8 cellular contexts compared by ENCODE assay signal in genomic region chr17:82051776-82052637, GRCh38. TPM values are rescaled to one million over a fixed set of nuclear protein-coding genes. Genes with fewer than 3 reads are reported as not detected.
DNase-seq lines count a peak whose midpoint lies in the region; ATAC-seq lines count a peak whose summit lies in the region.

Gene GPS1 (plus strand): TSS chr17:82051898. CDS start chr17:82051932, 34 bp downstream.
Gene RFNG (minus strand): TSS chr17:82051811. CDS start chr17:82051766, 45 bp downstream.

- peak within 1 kb of the TSS; percentile 83 for H3K27ac Mint-ChIP-seq in activated CD8-positive, alpha-beta T cell treated with anti-CD3 and anti-CD28 coated beads, Interleukin-2, amount 10 ng/mL, durations not matched to agents 7 days and 5 days
- H3K27ac Mint-ChIP-seq in memory B cell: peak within 1 kb of the TSS; percentile 86

- H3K4me3 Mint-ChIP-seq in activated CD8-positive, alpha-beta T cell treated with anti-CD3 and anti-CD28 coated beads, Interleukin-2, amount 10 ng/mL, durations not matched to agents 7 days and 5 days: peak within 1 kb of the TSS; percentile 85
- peak within 1 kb of the TSS; percentile 92 for H3K4me3 Mint-ChIP-seq in memory B cell

- H3K27me3 Mint-ChIP-seq in activated CD8-positive, alpha-beta T cell treated with anti-CD3 and anti-CD28 coated beads, Interleukin-2, amount 10 ng/mL, durations not matched to agents 7 days and 5 days (ENCODE audit: low read depth): no peaks in the 10 kb centered on the region
- H3K27me3 Mint-ChIP-seq in memory B cell: no peaks in the 10 kb centered on the region

- H3K9ac ChIP-seq in ES-I3 (ENCODE audit: low read depth, low read length): peak within 1 kb of the TSS; percentile 64

- DNase-seq in NCI-H510A (lab: John Stamatoyannopoulos, UW) (peak; percentile 68), memory B cell (ENCODE audit: low spot score in 2 of 2) (peak; percentile 66 to 75), dedifferentiated amniotic fluid mesenchymal stem cell (ENCODE audit: extremely low spot score) (no peak)
- DNase-seq in activated CD8-positive, alpha-beta T cell treated with anti-CD3 and anti-CD28 coated beads, Interleukin-2, amount 10 ng/mL, durations not matched to agents 7 days and 5 days: peak; percentile 88
- peak; percentile 63 for DNase-seq in effector CD8-positive, alpha-beta T cell (lab: John Stamatoyannopoulos, UW)
- DNase-seq in stimulated activated CD4-positive, alpha-beta T cell treated with anti-CD3 and anti-CD28 coated beads, TNF-alpha, amount 100 ng/mL, for 48 hours (ENCODE audit: low read depth in 3 of 3): peak; percentile 58 to 82 (median 66)

- no peaks in the 10 kb centered on the region; the same call in 1 of the 2 replicates for H3K4me1 ChIP-seq in ES-I3 (ENCODE audit: insufficient read depth, low read length)

- H3K9me3 Mint-ChIP-seq in activated CD8-positive, alpha-beta T cell treated with anti-CD3 and anti-CD28 coated beads, Interleukin-2, amount 10 ng/mL, durations not matched to agents 7 days and 5 days (ENCODE audit: insufficient read depth): no peaks in the 10 kb centered on the region
- no peaks in the 10 kb centered on the region for H3K9me3 Mint-ChIP-seq in memory B cell

- ATAC-seq in HG02623 (IDR thresholded peaks at IDR 0.05; ENCODE audit: unreplicated experiment) (peak; percentile 61), memory B cell (ENCODE audit: low read depth) (peak; percentile 98)
- ATAC-seq in activated CD8-positive, alpha-beta T cell treated with anti-CD3 and anti-CD28 coated beads, Interleukin-2, amount 10 ng/mL, durations not matched to agents 7 days and 5 days: peak; percentile 92

- H3K4me1 Mint-ChIP-seq in activated CD8-positive, alpha-beta T cell treated with anti-CD3 and anti-CD28 coated beads, Interleukin-2, amount 10 ng/mL, durations not matched to agents 7 days and 5 days (ENCODE audit: low read depth): peaks cover 24% of the 10 kb centered on the region
- H3K4me1 Mint-ChIP-seq in memory B cell: peaks cover 8% of the 10 kb centered on the region

- POLR2A ChIA-PET in activated CD8-positive, alpha-beta T cell treated with anti-CD3 and anti-CD28 coated beads, Interleukin-2, amount 10 ng/mL, durations not matched to agents 7 days and 5 days (lab: Charles Lee): interaction anchor here (0.9 to 1.0 kb wide), 2 partner anchors 13 to 14 kb away, joined by 3 read pairs; partner anchors contain the start of genes DCXR and DUS1L

- no peaks in the 10 kb centered on the region for H3K9me3 ChIP-seq in ES-I3 (ENCODE audit: control insufficient read depth, insufficient read depth, low read length)

- H3K36me3 Mint-ChIP-seq in activated CD8-positive, alpha-beta T cell treated with anti-CD3 and anti-CD28 coated beads, Interleukin-2, amount 10 ng/mL, durations not matched to agents 7 days and 5 days (ENCODE audit: low read depth): peaks cover 2% of the 10 kb centered on the region
- H3K36me3 Mint-ChIP-seq in memory B cell: peaks cover 10% of the 10 kb centered on the region

- H3K36me3 ChIP-seq in ES-I3 (ENCODE audit: insufficient read depth, low read length): peaks cover 5% of the 10 kb centered on the region

- CTCF ChIA-PET in activated CD8-positive, alpha-beta T cell treated with anti-CD3 and anti-CD28 coated beads, Interleukin-2, amount 10 ng/mL, durations not matched to agents 7 days and 5 days (lab: Charles Lee): interaction anchor here (3.0 to 3.1 kb wide), 2 partner anchors 14 to 21 kb away, joined by 11 to 17 read pairs; partner anchors contain the start of genes DCXR and RAC3

RNA-seq across cellular contexts. Expression of gene GPS1, which starts in this region (rescaled TPM):
- total RNA-seq in activated CD8-positive, alpha-beta T cell treated with anti-CD3 and anti-CD28 coated beads, Interleukin-2, amount 10 ng/mL, durations not matched to agents 7 days and 5 days: 100 to 1,000 TPM in 1 of 2 experiments, 10 to 100 TPM in 1; 97.6 to 104 TPM

RNA-seq across cellular contexts. Expression of gene RFNG, which starts in this region (rescaled TPM):
- total RNA-seq in activated CD8-positive, alpha-beta T cell treated with anti-CD3 and anti-CD28 coated beads, Interleukin-2, amount 10 ng/mL, durations not matched to agents 7 days and 5 days: 10 to 100 TPM; 19.4 to 20.8 TPM
